Comparison of ENCODE assay signal across 27 cellular contexts in the genomic region with DNA sequence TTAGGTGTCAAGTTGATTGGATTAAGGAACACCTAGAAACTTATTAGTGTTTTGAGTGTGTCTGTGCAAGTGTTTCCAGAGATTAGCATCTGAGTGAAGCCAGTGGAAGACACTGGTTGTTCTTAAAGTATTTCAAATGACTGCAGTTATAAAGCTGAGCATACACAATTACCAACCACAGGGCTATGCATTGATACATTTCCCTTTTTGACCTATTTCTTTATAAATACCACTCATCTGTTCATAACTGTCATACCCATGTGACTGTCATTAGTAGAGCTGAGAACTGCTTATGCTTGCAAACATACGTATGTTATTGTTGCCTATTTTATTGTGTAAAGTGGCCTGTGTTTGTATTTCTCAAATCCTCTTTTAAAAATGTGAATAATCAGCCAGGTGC. TPM values are rescaled to one million over a fixed set of nuclear protein-coding genes. Genes with fewer than 3 reads are reported as not detected.
DNase-seq lines count a peak whose midpoint lies in the region; ATAC-seq and TF ChIP-seq lines count a peak whose summit lies in the region.
"Had no signal": no experiment of that assay in that cellular context is flagged by ENCODE, and none has a peak within 500 bp of the region (broad histone marks: within the 10 kb centered on the region; RNA-seq: fewer than 3 reads in every experiment).

No MANE protein-coding gene starts in this region.

- no peak for DNase-seq in activated T-cell treated with anti-CD3 and anti-CD28 coated beads, Interleukin-2, amount 50 U/mL, for 72 hours
- no peak for DNase-seq in activated T-cell treated with anti-CD3 and anti-CD28 coated beads, Interleukin-2, amount 50 U/mL, for 48 hours
- no peak for DNase-seq in stimulated activated naive B cell treated with anti-CD40 and anti-IgM and Interleukin-4, amounts not matched to agents 10 μg/mL and 1 μg/mL and 100 μg/mL, for 72 hours
- no peak for DNase-seq in prostate gland (ENCODE audit: low spot score)
- no peak for DNase-seq in HFFc6
- DNase-seq: activated CD4-positive, alpha-beta T cell treated with anti-CD3 and anti-CD28 coated beads for 1 hour; activated effector memory CD4-positive, alpha-beta T cell treated with Interleukin-2 at 50 U/mL for 16 hours; amygdala; DND-41; effector CD4-positive, alpha-beta T cell; glutamatergic neuron; H9; NCI-H1092 treated with DMSO at 0.1 percent for 48 hours; NCI-H1930; NCI-H526; nephron progenitor cell; retina; SJCRH30; small intestine; T-helper 1 cell; transverse colon had no signal

- WGBS in prostate gland: 79% methylated on average over 1 of the region's 1 CpG

- H3K27ac ChIP-seq in prostate gland: no peak overlapping the region
- H3K27ac ChIP-seq: BLaER1, breast epithelium, SJCRH30 had no signal

- peaks cover 95% of the 10 kb centered on the region for H3K4me1 Mint-ChIP-seq in activated T-cell treated with anti-CD3 and anti-CD28 coated beads, Interleukin-2, amount 50 U/mL, for 72 hours (ENCODE audit: low read depth)
- H3K4me1 Mint-ChIP-seq in IgD-negative memory B cell: peaks cover 13 to 16% (median 14%) of the 10 kb centered on the region in 3 donors
- H3K4me1 Mint-ChIP-seq in dendritic cell treated with granulocyte-macrophage colony-stimulating factor and Interleukin-4, amounts not matched to agents 40 ng/mL and 50 ng/mL, for 4 days (ENCODE audit: low read depth): peaks cover 26% of the 10 kb centered on the region
- peaks cover 16 to 35% of the 10 kb centered on the region in 2 donors for H3K4me1 Mint-ChIP-seq in stimulated activated naive B cell treated with anti-CD40 and anti-IgM and Interleukin-4, amounts not matched to agents 10 μg/mL and 1 μg/mL and 100 μg/mL, for 72 hours
- H3K4me1 Mint-ChIP-seq in HFFc6 (ENCODE audit: low read depth): peaks cover 44% of the 10 kb centered on the region
- H3K4me1 Mint-ChIP-seq: nephron progenitor cell had no signal

- H3K4me1 ChIP-seq in prostate gland (replicated peaks): no peaks in the 10 kb centered on the region
- H3K4me1 ChIP-seq: BLaER1, breast epithelium had no signal

- TF ChIP-seq POLR2A in prostate gland (IDR thresholded peaks at IDR 0.05): no peak

- no peaks in the 10 kb centered on the region for H3K9me3 ChIP-seq in prostate gland
- H3K9me3 ChIP-seq: BLaER1, breast epithelium, SJCRH30, transverse colon had no signal

- no peaks in the 10 kb centered on the region for H3K27me3 Mint-ChIP-seq in activated T-cell treated with anti-CD3 and anti-CD28 coated beads, Interleukin-2, amount 50 U/mL, for 72 hours (ENCODE audit: low read depth)
- H3K27me3 Mint-ChIP-seq in IgD-negative memory B cell: no peaks in the 10 kb centered on the region
- H3K27me3 Mint-ChIP-seq in dendritic cell treated with granulocyte-macrophage colony-stimulating factor and Interleukin-4, amounts not matched to agents 40 ng/mL and 50 ng/mL, for 4 days: no peaks in the 10 kb centered on the region
- H3K27me3 Mint-ChIP-seq in stimulated activated naive B cell treated with anti-CD40 and anti-IgM and Interleukin-4, amounts not matched to agents 10 μg/mL and 1 μg/mL and 100 μg/mL, for 72 hours: no peaks in the 10 kb centered on the region
- H3K27me3 Mint-ChIP-seq in HFFc6 (ENCODE audit: insufficient read depth): no peaks in the 10 kb centered on the region

- TF ChIP-seq CTCF in prostate gland (IDR thresholded peaks at IDR 0.05): no peak
- TF ChIP-seq CTCF in HFFc6 (IDR thresholded peaks at IDR 0.05): no peak

- no peaks in the 10 kb centered on the region for H3K27me3 ChIP-seq in prostate gland (replicated peaks; ENCODE audit: insufficient read depth)
- H3K27me3 ChIP-seq: BLaER1, breast epithelium, SJCRH30, transverse colon had no signal

- ATAC-seq in activated T-cell treated with anti-CD3 and anti-CD28 coated beads, Interleukin-2, amount 50 U/mL, for 72 hours (replicated peaks in 1 of 2): peak; percentile 40 to 54
- ATAC-seq in stimulated activated naive B cell treated with anti-CD40 and anti-IgM and Interleukin-4, amounts not matched to agents 10 μg/mL and 1 μg/mL and 100 μg/mL, for 72 hours (replicated peaks): peak; percentile 45 to 55
- ATAC-seq: K562 had no signal

- intact Hi-C loops in dendritic cell treated with granulocyte-macrophage colony-stimulating factor and Interleukin-4, amounts not matched to agents 40 ng/mL and 50 ng/mL, for 4 days (cut with micrococcal nuclease): no loop called here
- intact Hi-C loops in prostate gland (cut with DNase I): loop anchor here (10.0 kb wide), 1 partner anchor 45 kb away; no protein-coding TSS in a partner anchor

- H3K4me3 Mint-ChIP-seq in activated T-cell treated with anti-CD3 and anti-CD28 coated beads, Interleukin-2, amount 50 U/mL, for 72 hours: peak overlapping the region; percentile 57 to 63
- H3K4me3 Mint-ChIP-seq in IgD-negative memory B cell (no peak overlapping the region), HFFc6 (no peak overlapping the region)
- no peak overlapping the region for H3K4me3 Mint-ChIP-seq in dendritic cell treated with granulocyte-macrophage colony-stimulating factor and Interleukin-4, amounts not matched to agents 40 ng/mL and 50 ng/mL, for 4 days
- H3K4me3 Mint-ChIP-seq in stimulated activated naive B cell treated with anti-CD40 and anti-IgM and Interleukin-4, amounts not matched to agents 10 μg/mL and 1 μg/mL and 100 μg/mL, for 72 hours: no peak overlapping the region
- H3K4me3 Mint-ChIP-seq: H9, nephron progenitor cell had no signal

- H3K27ac Mint-ChIP-seq in activated T-cell treated with anti-CD3 and anti-CD28 coated beads, Interleukin-2, amount 50 U/mL, for 72 hours: peak overlapping the region; percentile 97
- H3K27ac Mint-ChIP-seq in IgD-negative memory B cell (peak overlapping the region; percentile 16 to 76 (median 25)), HFFc6 (no peak overlapping the region)
- peak overlapping the region; percentile 82 for H3K27ac Mint-ChIP-seq in dendritic cell treated with granulocyte-macrophage colony-stimulating factor and Interleukin-4, amounts not matched to agents 40 ng/mL and 50 ng/mL, for 4 days
- no peak overlapping the region for H3K27ac Mint-ChIP-seq in stimulated activated naive B cell treated with anti-CD40 and anti-IgM and Interleukin-4, amounts not matched to agents 10 μg/mL and 1 μg/mL and 100 μg/mL, for 72 hours
- H3K27ac Mint-ChIP-seq: H9, nephron progenitor cell had no signal

- peaks cover 0 to 22% of the 10 kb centered on the region in 2 donors for H3K36me3 Mint-ChIP-seq in activated T-cell treated with anti-CD3 and anti-CD28 coated beads, Interleukin-2, amount 50 U/mL, for 72 hours (ENCODE audit: insufficient read depth in 2 of 2)
- H3K36me3 Mint-ChIP-seq in IgD-negative memory B cell (no peaks in the 10 kb centered on the region), HFFc6 (ENCODE audit: low read depth) (peaks cover 7% of the 10 kb centered on the region; the same call in 1 of the 2 replicates)
- peaks cover 25% of the 10 kb centered on the region for H3K36me3 Mint-ChIP-seq in dendritic cell treated with granulocyte-macrophage colony-stimulating factor and Interleukin-4, amounts not matched to agents 40 ng/mL and 50 ng/mL, for 4 days (ENCODE audit: low read depth)
- peaks cover 15 to 31% of the 10 kb centered on the region in 2 donors for H3K36me3 Mint-ChIP-seq in stimulated activated naive B cell treated with anti-CD40 and anti-IgM and Interleukin-4, amounts not matched to agents 10 μg/mL and 1 μg/mL and 100 μg/mL, for 72 hours

- H3K36me3 ChIP-seq in prostate gland: no peaks in the 10 kb centered on the region
- H3K36me3 ChIP-seq: breast epithelium had no signal

- no peak overlapping the region for H3K4me3 ChIP-seq in prostate gland
- H3K4me3 ChIP-seq: BLaER1, breast epithelium, K562, SJCRH30, transverse colon had no signal

- no peaks in the 10 kb centered on the region for H3K9me3 Mint-ChIP-seq in activated T-cell treated with anti-CD3 and anti-CD28 coated beads, Interleukin-2, amount 50 U/mL, for 72 hours
- H3K9me3 Mint-ChIP-seq in IgD-negative memory B cell: no peaks in the 10 kb centered on the region
- H3K9me3 Mint-ChIP-seq in dendritic cell treated with granulocyte-macrophage colony-stimulating factor and Interleukin-4, amounts not matched to agents 40 ng/mL and 50 ng/mL, for 4 days: no peaks in the 10 kb centered on the region
- no peaks in the 10 kb centered on the region for H3K9me3 Mint-ChIP-seq in stimulated activated naive B cell treated with anti-CD40 and anti-IgM and Interleukin-4, amounts not matched to agents 10 μg/mL and 1 μg/mL and 100 μg/mL, for 72 hours
- H3K9me3 Mint-ChIP-seq in HFFc6: no peaks in the 10 kb centered on the region
- H3K9me3 Mint-ChIP-seq: H9, nephron progenitor cell had no signal

RNA-seq across cellular contexts. Expression of a gene that starts 15.3 kb away (rescaled TPM):
- total RNA-seq in activated T-cell treated with anti-CD3 and anti-CD28 coated beads, Interleukin-2, amount 50 U/mL, for 72 hours: 100 to 1,000 TPM; 106 to 170 TPM
- polyA plus RNA-seq in IgD-negative memory B cell: 8.2 TPM
- 1 to 10 TPM; 1.5 to 3.5 TPM for total RNA-seq in prostate gland
- under 1 TPM in 4 of 6 experiments, not detected in 2; 0.05 to 0.16 (median 0.10) TPM for total RNA-seq in HFFc6 (2021; fragmentation: NEBNext Ultra II Directional; extraction: Animal tissue kit (Norgen Biotek cat#: 25700))
- total RNA-seq: osteocyte, SJCRH30 had no signal

RNA-seq across cellular contexts. Expression of a gene that starts 45.8 kb away (rescaled TPM):
- total RNA-seq in activated T-cell treated with anti-CD3 and anti-CD28 coated beads, Interleukin-2, amount 50 U/mL, for 72 hours: 10 to 100 TPM; 29.5 to 42.0 TPM
- 11.1 TPM for polyA plus RNA-seq in IgD-negative memory B cell
- 10 to 100 TPM; 23.4 to 27.2 TPM for total RNA-seq in prostate gland
- total RNA-seq in HFFc6 (2021; fragmentation: NEBNext Ultra II Directional; extraction: Animal tissue kit (Norgen Biotek cat#: 25700)): 10 to 100 TPM; 31.9 to 35.1 (median 34.6) TPM

Comparison
In these comparisons a context has a peak if more than half of its experiments do, and no peak if none do; other contexts are left out.
1. H3K27ac Mint-ChIP-seq: peak in activated T-cell treated with anti-CD3 and anti-CD28 coated beads, Interleukin-2, amount 50 U/mL, for 72 hours (single experiment), IgD-negative memory B cell (3 of 3) and dendritic cell treated with granulocyte-macrophage colony-stimulating factor and Interleukin-4, amounts not matched to agents 40 ng/mL and 50 ng/mL, for 4 days (single experiment); none in stimulated activated naive B cell treated with anti-CD40 and anti-IgM and Interleukin-4, amounts not matched to agents 10 μg/mL and 1 μg/mL and 100 μg/mL, for 72 hours (single experiment) and HFFc6 (single experiment).
2. H3K4me3 Mint-ChIP-seq: peak in activated T-cell treated with anti-CD3 and anti-CD28 coated beads, Interleukin-2, amount 50 U/mL, for 72 hours (2 of 2); none in IgD-negative memory B cell (0 of 4), dendritic cell treated with granulocyte-macrophage colony-stimulating factor and Interleukin-4, amounts not matched to agents 40 ng/mL and 50 ng/mL, for 4 days (single experiment), stimulated activated naive B cell treated with anti-CD40 and anti-IgM and Interleukin-4, amounts not matched to agents 10 μg/mL and 1 μg/mL and 100 μg/mL, for 72 hours (0 of 2) and HFFc6 (single experiment).
3. RNA of a gene that starts 15.3 kb away (total RNA-seq): 106 to 170 TPM in activated T-cell treated with anti-CD3 and anti-CD28 coated beads, Interleukin-2, amount 50 U/mL, for 72 hours; 1.5 to 3.5 TPM in prostate gland and 0.05 to 0.16 TPM in HFFc6; every median in the first group is over 10 times any median in the second.